ENCODE assay signal across 1 cellular context in the genomic region with DNA sequence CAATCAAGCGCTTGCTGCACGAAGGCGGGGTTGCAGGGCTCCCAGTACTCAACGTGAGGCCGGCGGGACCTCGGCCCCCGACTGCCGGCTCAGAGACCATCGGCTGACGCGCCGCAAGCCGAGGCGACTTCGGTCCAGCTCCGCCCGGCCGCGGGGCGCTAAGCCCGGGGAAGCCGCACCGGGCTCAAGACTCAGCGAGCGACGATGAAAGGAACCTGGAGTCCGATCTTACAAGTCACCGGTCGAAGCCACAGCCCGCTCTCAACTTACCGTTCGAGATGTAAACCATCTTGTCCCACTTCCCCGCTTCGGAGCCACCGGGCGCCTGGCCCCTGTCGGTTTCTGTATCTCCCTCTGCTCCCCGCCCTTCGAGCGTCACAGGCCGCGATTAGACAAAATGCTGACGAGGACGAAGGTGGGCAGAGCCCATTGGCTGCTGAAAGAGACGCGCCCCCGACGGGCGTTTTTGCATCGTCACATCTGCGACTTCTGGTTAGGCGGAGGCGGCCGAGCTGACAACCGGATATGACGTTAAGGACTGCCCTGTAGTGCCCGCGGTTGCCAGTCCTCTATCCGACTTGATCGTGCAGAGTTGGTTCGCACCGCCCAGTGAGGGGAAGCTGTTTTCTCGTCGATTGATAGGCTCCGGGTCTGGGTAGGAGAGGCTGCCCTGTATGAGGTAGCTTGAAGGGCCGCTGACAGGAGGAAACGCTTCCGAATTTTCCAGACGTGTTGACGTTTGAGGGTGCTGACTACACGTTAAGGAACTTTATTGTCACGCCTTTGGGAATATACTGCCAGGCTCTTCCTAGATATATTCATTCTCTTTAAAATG.
TF ChIP-seq lines count a peak whose summit lies in the region.

SELENOK (minus strand) TSS at position 360 of the 835 bp plus-strand sequence.

TF ChIP-seq in H1, 55 proteins besides CTCF, POLR2A, EP300 and RAD21:
- TF ChIP-seq KDM5A (IDR thresholded peaks at IDR 0.05; ENCODE audit: low read length) (no peak; the same call in 1 of the 2 replicates), MAFK (IDR thresholded peaks at IDR 0.05; ENCODE audit: low read depth, low read length) (peak; percentile 79), SIN3A (conservative IDR thresholded peaks at IDR 0.05 in 1 of 2, IDR thresholded peaks at IDR 0.05 in 1 of 2; ENCODE audit: low read depth in 1 of 2, low read length in 2 of 2) (peak in 1 of 2 experiments; percentile 84; a peak in 2 of 4 replicates), GABPA (IDR thresholded peaks at IDR 0.05; ENCODE audit: borderline replicate concordance, insufficient read depth, low read length) (peak; percentile 94), SUZ12 (IDR thresholded peaks at IDR 0.05; ENCODE audit: low read length) (no peak), ATF3 (IDR thresholded peaks at IDR 0.05; ENCODE audit: insufficient read depth, low read depth, low read length) (0 out of 2 replicates have a peak, but pooled peaks have one; percentile 16), TEAD4 (IDR thresholded peaks at IDR 0.05; ENCODE audit: low read depth, low read length) (no peak), HDAC6 (IDR thresholded peaks at IDR 0.05; ENCODE audit: low read depth, low read length) (no peak), RXRA (IDR thresholded peaks at IDR 0.05; ENCODE audit: insufficient read depth, low read depth, low read length) (no peak), PHF8 (conservative IDR thresholded peaks at IDR 0.05; ENCODE audit: low read depth, low read length) (peak; percentile 90), SRF (IDR thresholded peaks at IDR 0.05; ENCODE audit: low read depth, low read length) (peak; percentile 45; the same call in 1 of the 2 replicates), CHD2 (IDR thresholded peaks at IDR 0.05; ENCODE audit: low read length) (no peak), JUND (IDR thresholded peaks at IDR 0.05; ENCODE audit: low read length) (no peak), SP4 (IDR thresholded peaks at IDR 0.05; ENCODE audit: low read length) (no peak), CHD7 (IDR thresholded peaks at IDR 0.05; ENCODE audit: insufficient replicate concordance, low read length) (no peak), GTF2F1 (IDR thresholded peaks at IDR 0.05; ENCODE audit: borderline replicate concordance, low read depth, low read length) (peak; percentile 11; the same call in 1 of the 2 replicates), SIX5 (IDR thresholded peaks at IDR 0.05; ENCODE audit: low read depth, low read length) (no peak), TAF7 (optimal IDR thresholded peaks at IDR 0.05; ENCODE audit: borderline replicate concordance, low read depth, low read length) (peak; percentile 41), BACH1 (IDR thresholded peaks at IDR 0.05; ENCODE audit: low read length) (peak; percentile 58), RFX5 (IDR thresholded peaks at IDR 0.05; ENCODE audit: borderline replicate concordance, low read depth, low read length) (no peak), HDAC2 (IDR thresholded peaks at IDR 0.05; ENCODE audit: borderline replicate concordance in 1 of 2, low read depth in 2 of 2, low read length in 2 of 2) (peak in 1 of 2 experiments; percentile 77; a peak in 1 of 4 replicates), ASH2L (IDR thresholded peaks at IDR 0.05; ENCODE audit: low read length) (peak; percentile 93), CBX5 (IDR thresholded peaks at IDR 0.05; ENCODE audit: low read depth, low read length) (no peak), CHD1 (IDR thresholded peaks at IDR 0.05; ENCODE audit: low read depth, low read length) (no peak; the same call in 1 of the 2 replicates), RNF2 (IDR thresholded peaks at IDR 0.05; ENCODE audit: borderline replicate concordance, low read depth, low read length, missing control alignments, poor library complexity, severe bottlenecking) (no peak), NRF1 (IDR thresholded peaks at IDR 0.05; ENCODE audit: low read depth, low read length) (no peak), RBBP5 (IDR thresholded peaks at IDR 0.05; ENCODE audit: borderline replicate concordance, low read depth, low read length) (peak; percentile 95), CEBPB (IDR thresholded peaks at IDR 0.05; ENCODE audit: low read depth, low read length) (no peak), MAX (IDR thresholded peaks at IDR 0.05) (peak; percentile 34), TBP (IDR thresholded peaks at IDR 0.05; ENCODE audit: low read depth, low read length) (peak; percentile 83), BCL11A (IDR thresholded peaks at IDR 0.05; ENCODE audit: low read depth in 2 of 2, low read length in 2 of 2) (no peak), KDM4A (IDR thresholded peaks at IDR 0.05; ENCODE audit: low read depth, low read length, severe bottlenecking) (peak; percentile 60), POLR2AphosphoS5 (IDR thresholded peaks at IDR 0.05; ENCODE audit: low read depth, low read length) (peak; percentile 96), TAF1 (IDR thresholded peaks at IDR 0.05; ENCODE audit: low read depth, low read length) (peak; percentile 89), SIRT6 (IDR thresholded peaks at IDR 0.05; ENCODE audit: low read length) (no peak), SP1 (IDR thresholded peaks at IDR 0.05; ENCODE audit: low read depth, low read length) (peak; percentile 59; the same call in 1 of the 2 replicates), CREB1 (IDR thresholded peaks at IDR 0.05) (peak; percentile 97), TCF12 (IDR thresholded peaks at IDR 0.05; ENCODE audit: low read depth, low read length) (no peak), POU5F1 (IDR thresholded peaks at IDR 0.05; ENCODE audit: low read depth, low read length) (no peak), NANOG (IDR thresholded peaks at IDR 0.05; ENCODE audit: insufficient read depth, low read depth, low read length, poor library complexity, severe bottlenecking) (peak; percentile 34), KDM1A (IDR thresholded peaks at IDR 0.05; ENCODE audit: borderline replicate concordance, low read length) (no peak), CTBP2 (IDR thresholded peaks at IDR 0.05; ENCODE audit: borderline replicate concordance, insufficient read depth, insufficient read length, low read length) (no peak), FOSL1 (IDR thresholded peaks at IDR 0.05; ENCODE audit: insufficient read depth, low read depth, low read length) (no peak)
- TF ChIP-seq, protein P1, sequence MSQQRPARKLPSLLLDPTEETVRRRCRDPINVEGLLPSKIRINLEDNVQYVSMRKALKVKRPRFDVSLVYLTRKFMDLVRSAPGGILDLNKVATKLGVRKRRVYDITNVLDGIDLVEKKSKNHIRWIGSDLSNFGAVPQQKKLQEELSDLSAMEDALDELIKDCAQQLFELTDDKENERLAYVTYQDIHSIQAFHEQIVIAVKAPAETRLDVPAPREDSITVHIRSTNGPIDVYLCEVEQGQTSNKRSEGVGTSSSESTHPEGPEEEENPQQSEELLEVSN (IDR thresholded peaks at IDR 0.05): peak; percentile 44; the same call in 1 of the 2 replicates
